1 cellular context compared by ENCODE assay signal in the genomic region with DNA sequence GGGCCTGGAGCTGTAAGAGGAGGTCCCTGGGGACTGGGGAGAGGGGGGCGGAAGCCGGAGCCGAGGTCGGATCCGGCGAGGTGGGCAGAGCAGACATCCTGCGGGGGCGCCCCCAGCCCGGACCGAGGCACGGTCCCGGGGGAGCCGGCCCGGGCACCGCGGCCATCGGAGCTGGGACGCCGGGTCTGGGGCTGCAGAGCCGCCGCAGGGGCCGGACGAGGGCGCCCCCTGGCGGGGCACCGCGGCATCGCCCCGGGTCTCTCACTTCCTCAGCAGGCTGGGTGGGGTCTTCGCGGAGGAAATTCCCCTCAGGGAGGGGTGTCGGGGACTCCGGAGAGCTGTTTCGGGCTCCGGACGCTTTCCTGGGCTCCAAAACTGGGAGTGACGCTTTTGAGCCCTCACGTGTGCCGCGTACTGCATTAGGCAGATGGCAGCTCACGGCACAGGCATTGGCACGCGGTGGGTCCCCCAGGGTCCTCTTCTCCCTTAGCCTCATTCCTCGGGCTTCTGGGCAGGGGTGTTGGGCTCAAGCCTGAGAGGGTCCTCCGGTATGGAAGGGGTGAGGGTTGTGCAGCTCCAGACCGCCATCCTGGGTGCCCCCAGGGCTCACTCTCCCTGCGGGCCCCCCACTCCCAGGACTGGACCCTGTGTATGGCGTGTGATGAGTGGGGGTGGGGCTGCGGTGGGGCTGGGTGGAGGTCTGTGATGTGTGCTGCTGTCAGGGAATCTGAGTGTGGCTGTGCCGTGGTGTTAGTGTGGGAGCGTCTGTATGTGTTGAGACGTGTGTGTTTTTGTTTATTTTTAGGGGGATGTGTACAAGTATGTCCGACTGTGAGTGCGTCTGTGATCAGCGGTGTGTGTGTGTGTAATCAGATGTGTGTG.
TF ChIP-seq lines count a peak whose summit lies in the region.

No MANE protein-coding gene starts in this region.

TF ChIP-seq in endothelial cell of umbilical vein, 7 proteins besides CTCF, POLR2A, EP300 and RAD21 (continued from another document):
- no peak for TF ChIP-seq GATA2 (IDR thresholded peaks at IDR 0.05; ENCODE audit: insufficient read depth, insufficient read length, low read depth, low read length)
